ENCODE assay signal across 13 cellular contexts in the genomic region with DNA sequence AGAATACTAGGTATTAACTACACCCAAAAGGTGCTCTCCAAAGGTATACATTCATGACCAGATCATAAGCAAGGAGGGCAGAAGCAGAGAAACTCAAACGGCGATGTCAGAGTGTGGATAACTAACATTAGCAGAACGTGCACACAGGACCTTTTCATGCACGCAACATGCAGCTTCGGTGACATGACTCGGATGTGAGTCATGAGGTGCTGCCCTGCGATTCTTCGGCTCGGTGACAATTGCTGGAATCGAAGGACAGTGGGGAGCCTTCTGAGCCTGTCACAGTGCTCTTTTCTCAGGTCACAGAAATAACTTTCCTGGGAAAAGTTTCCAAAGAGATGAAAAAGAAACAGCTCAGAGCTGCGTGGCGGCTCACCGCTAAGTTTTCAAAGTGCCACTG.
DNase-seq lines count a peak whose midpoint lies in the region; ATAC-seq, FAIRE-seq and TF ChIP-seq lines count a peak whose summit lies in the region.
"Had no signal": no experiment of that assay in that cellular context is flagged by ENCODE, and none has a peak within 500 bp of the region (broad histone marks: within the 10 kb centered on the region; RNA-seq: fewer than 3 reads in every experiment).

No MANE protein-coding gene starts in this region.

- POLR2A ChIA-PET in HepG2 (lab: Yijun Ruan, JAX), result interaction anchor here (1.0 kb wide), 1 partner anchor 16 kb away, joined by 5 read pairs; no protein-coding TSS in a partner anchor

- H3K36me3 ChIP-seq in HepG2 (replicated peaks in 1 of 2; ENCODE audit: control insufficient read depth in 1 of 2, insufficient read depth in 2 of 2, low read length in 2 of 2), result no peaks in the 10 kb centered on the region
- no peaks in the 10 kb centered on the region for H3K36me3 ChIP-seq in right lobe of liver
- no peaks in the 10 kb centered on the region for H3K36me3 ChIP-seq in astrocyte (ENCODE audit: insufficient read depth, low read length)

- no peaks in the 10 kb centered on the region for H3K9me3 ChIP-seq in HepG2 (ENCODE audit: low read length)
- H3K9me3 ChIP-seq in right lobe of liver, result no peaks in the 10 kb centered on the region
- H3K9me3 ChIP-seq in astrocyte (ENCODE audit: insufficient read depth, low read depth, low read length), result no peaks in the 10 kb centered on the region

- H3K27me3 ChIP-seq in HepG2 (ENCODE audit: control insufficient read depth in 1 of 2, insufficient read depth in 2 of 2, low read length in 2 of 2) (no peaks in the 10 kb centered on the region), right lobe of liver (no peaks in the 10 kb centered on the region), astrocyte (ENCODE audit: insufficient read depth, low read length) (no peaks in the 10 kb centered on the region)

- peak overlapping the region; percentile 53 for H3K4me2 ChIP-seq in HepG2 (ENCODE audit: low read depth, low read length)
- H3K4me2 ChIP-seq in astrocyte (ENCODE audit: low read length), result peak overlapping the region; percentile 71

- no peak overlapping the region for H3K4me3 Mint-ChIP-seq in astrocyte (ENCODE audit: unreplicated experiment)
- no peak overlapping the region for H3K4me3 Mint-ChIP-seq in mesothelial cell of epicardium
- H3K4me3 Mint-ChIP-seq: T-cell had no signal

- no TSS peak for BruUV-seq in HepG2 (replicated peaks; lab: Mats Ljungman, UMichigan)

- FAIRE-seq in HepG2 (lab: Jason Lieb, UNC), result no peak
- FAIRE-seq in astrocyte (lab: Jason Lieb, UNC), result no peak
- FAIRE-seq: A204.1, D721Med had no signal

- H3K36me3 Mint-ChIP-seq in astrocyte (ENCODE audit: low read depth, unreplicated experiment) (no peaks in the 10 kb centered on the region), mesothelial cell of epicardium (no peaks in the 10 kb centered on the region)
- H3K36me3 Mint-ChIP-seq: T-cell had no signal

- in situ Hi-C loops in HepG2 (cut with HindIII; ENCODE audit: extremely low pct_ligation_motif_present, low pct_unique_long_range_greater_than_20kb), result no loop called here
- in situ Hi-C loops in G401 (cut with HindIII; ENCODE audit: low sequenced_read_pairs), result no loop called here

- TF ChIP-seq POLR2A in HepG2 (IDR thresholded peaks at IDR 0.05; ENCODE audit: insufficient read depth in 1 of 2, low read depth in 2 of 2, low read length in 2 of 2) (no peak), right lobe of liver (IDR thresholded peaks at IDR 0.05) (no peak), erythroblast (IDR thresholded peaks at IDR 0.05; ENCODE audit: low read length) (no peak)

- H3K27ac Mint-ChIP-seq in astrocyte (ENCODE audit: unreplicated experiment) (peak overlapping the region; percentile 9), mesothelial cell of epicardium (peak overlapping the region; percentile 27)
- H3K27ac Mint-ChIP-seq: T-cell had no signal

- H2AFZ ChIP-seq in HepG2 (ENCODE audit: low read length) (no peak overlapping the region), astrocyte (ENCODE audit: low read depth, low read length) (peak overlapping the region; percentile 12)

- no peak for TF ChIP-seq CTCF in HepG2 (CRISPR knock-in tag; IDR thresholded peaks at IDR 0.05)
- no peak for TF ChIP-seq CTCF in right lobe of liver (IDR thresholded peaks at IDR 0.05)
- no peak for TF ChIP-seq CTCF in astrocyte (IDR thresholded peaks at IDR 0.05; ENCODE audit: insufficient read depth, low read depth, low read length)
- TF ChIP-seq CTCF in mesothelial cell of epicardium (IDR thresholded peaks at IDR 0.05; ENCODE audit: unreplicated experiment), result no peak

- ATAC-seq in HepG2 (peak; percentile 49), right lobe of liver (no peak)
- ATAC-seq: T-cell had no signal

- H3K4me1 ChIP-seq in HepG2 (ENCODE audit: insufficient read depth, low read length), result peaks cover 36% of the 10 kb centered on the region
- H3K4me1 ChIP-seq in right lobe of liver, result no peaks in the 10 kb centered on the region
- peaks cover 19% of the 10 kb centered on the region for H3K4me1 ChIP-seq in astrocyte (ENCODE audit: insufficient read depth, low read length)

- H3K4me1 Mint-ChIP-seq in astrocyte (ENCODE audit: low read depth, unreplicated experiment) (peaks cover 25% of the 10 kb centered on the region), mesothelial cell of epicardium (peaks cover 17% of the 10 kb centered on the region)
- H3K4me1 Mint-ChIP-seq: T-cell had no signal

- no peaks in the 10 kb centered on the region for H3K79me2 ChIP-seq in HepG2 (ENCODE audit: insufficient read depth, low read length)
- H3K79me2 ChIP-seq in astrocyte (ENCODE audit: insufficient read depth, low read length), result no peaks in the 10 kb centered on the region

- no peaks in the 10 kb centered on the region for H3K27me3 Mint-ChIP-seq in astrocyte (ENCODE audit: low read depth, unreplicated experiment)
- peaks cover 62% of the 10 kb centered on the region for H3K27me3 Mint-ChIP-seq in mesothelial cell of epicardium (ENCODE audit: low read depth)

- DNase-seq in HepG2 (ENCODE audit: low spot score) (peak; percentile 61), right lobe of liver (no peak), astrocyte (ENCODE audit: low read depth) (peak; percentile 38), mesothelial cell of epicardium (ENCODE audit: low spot score in 2 of 2, unreplicated experiment in 2 of 2) (no peak), erythroblast (lab: John Stamatoyannopoulos, UW) (no peak), NAMALWA (ENCODE audit: low spot score) (no peak), G401 (ENCODE audit: low spot score) (no peak), CD1c-positive myeloid dendritic cell (ENCODE audit: extremely low spot score) (no peak)
- DNase-seq: activated CD4-positive, alpha-beta T cell treated with anti-CD3 and anti-CD28 coated beads, Interleukin-2, amount 50 U/mL, for 1 hour; stimulated activated CD4-positive, alpha-beta T cell treated with anti-CD3 and anti-CD28 coated beads, Interleukin-12 subunit alpha, Interleukin-12 subunit beta, amount 100 ng/mL, for 4 hours; T-cell had no signal

- CTCF ChIA-PET in HepG2 (lab: Yijun Ruan, JAX; ENCODE audit: low intra/inter-chr PET ratio, low total read pairs), result no interaction called here

- no peak overlapping the region for H3K4me3 ChIP-seq in HepG2 (replicated peaks in 1 of 3; ENCODE audit: insufficient read depth in 1 of 3, low read depth in 2 of 3, low read length in 3 of 3)
- no peak overlapping the region for H3K4me3 ChIP-seq in right lobe of liver
- H3K4me3 ChIP-seq in astrocyte (ENCODE audit: insufficient read depth, low read depth, low read length), result no peak overlapping the region

- TF ChIP-seq EP300 in HepG2 (IDR thresholded peaks at IDR 0.05; ENCODE audit: low read depth in 2 of 2, low read length in 2 of 2), result no peak
- TF ChIP-seq EP300 in HepG2 (CRISPR knock-in tag; IDR thresholded peaks at IDR 0.05; ENCODE audit: borderline replicate concordance), result no peak

- intact Hi-C loops in HepG2 (cut with micrococcal nuclease; ENCODE audit: unreplicated experiment), result loop anchor here (5.0 kb wide), 1 partner anchor 174 kb away; no protein-coding TSS in a partner anchor
- intact Hi-C loops in right lobe of liver (cut with DNase I), result no loop called here

- H4K20me1 ChIP-seq in HepG2 (ENCODE audit: insufficient read depth, low read length), result no peaks in the 10 kb centered on the region
- no peaks in the 10 kb centered on the region for H4K20me1 ChIP-seq in astrocyte (ENCODE audit: insufficient read depth, low read length)

- H3K27ac ChIP-seq in HepG2 (ENCODE audit: extremely low read length, insufficient read depth, low read length), result peak overlapping the region; percentile 28
- no peak overlapping the region for H3K27ac ChIP-seq in right lobe of liver
- peak overlapping the region; percentile 26 for H3K27ac ChIP-seq in astrocyte (ENCODE audit: low read depth, low read length)

- H3K9ac ChIP-seq in HepG2 (ENCODE audit: insufficient read depth, low read depth, low read length), result no peak overlapping the region
- H3K9ac ChIP-seq in astrocyte (ENCODE audit: low read length), result peak overlapping the region; percentile 56

- no peak for TF ChIP-seq RAD21 in HepG2 (CRISPR knock-in tag; IDR thresholded peaks at IDR 0.05)

- WGBS in HepG2 (ENCODE audit: low lambda C conversion rate), result 32% methylated on average over 13 of the region's 13 CpGs
- WGBS in right lobe of liver (ENCODE audit: insufficient coverage, low coverage, low lambda C conversion rate, missing lambda C conversion rate), result 88% methylated on average over 10 of the region's 13 CpGs

- no peaks in the 10 kb centered on the region for H3K9me3 Mint-ChIP-seq in astrocyte (ENCODE audit: unreplicated experiment)
- H3K9me3 Mint-ChIP-seq in mesothelial cell of epicardium, result no peaks in the 10 kb centered on the region

TF ChIP-seq in HepG2, 621 proteins besides CTCF, POLR2A, EP300 and RAD21 (continues in another document):
- TF ChIP-seq, protein P1, sequence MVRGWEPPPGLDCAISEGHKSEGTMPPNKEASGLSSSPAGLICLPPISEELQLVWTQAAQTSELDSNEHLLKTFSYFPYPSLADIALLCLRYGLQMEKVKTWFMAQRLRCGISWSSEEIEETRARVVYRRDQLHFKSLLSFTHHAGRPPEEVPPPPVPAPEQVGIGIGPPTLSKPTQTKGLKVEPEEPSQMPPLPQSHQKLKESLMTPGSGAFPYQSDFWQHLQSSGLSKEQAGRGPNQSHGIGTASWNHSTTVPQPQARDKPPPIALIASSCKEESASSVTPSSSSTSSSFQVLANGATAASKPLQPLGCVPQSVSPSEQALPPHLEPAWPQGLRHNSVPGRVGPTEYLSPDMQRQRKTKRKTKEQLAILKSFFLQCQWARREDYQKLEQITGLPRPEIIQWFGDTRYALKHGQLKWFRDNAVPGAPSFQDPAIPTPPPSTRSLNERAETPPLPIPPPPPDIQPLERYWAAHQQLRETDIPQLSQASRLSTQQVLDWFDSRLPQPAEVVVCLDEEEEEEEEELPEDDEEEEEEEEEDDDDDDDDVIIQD (CRISPR knock-in tag; IDR thresholded peaks at IDR 0.05; ENCODE audit: low read depth), result peak; percentile 55; the same call in 1 of the 2 replicates
- TF ChIP-seq FOXJ3 (CRISPR knock-in tag; IDR thresholded peaks at IDR 0.05; ENCODE audit: borderline replicate concordance) (no peak), GATAD2A (CRISPR knock-in tag; IDR thresholded peaks at IDR 0.05) (0 out of 2 replicates have a peak, but pooled peaks have one; percentile 17)
- TF ChIP-seq, protein P2, sequence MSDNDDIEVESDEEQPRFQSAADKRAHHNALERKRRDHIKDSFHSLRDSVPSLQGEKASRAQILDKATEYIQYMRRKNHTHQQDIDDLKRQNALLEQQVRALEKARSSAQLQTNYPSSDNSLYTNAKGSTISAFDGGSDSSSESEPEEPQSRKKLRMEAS (IDR thresholded peaks at IDR 0.05), result peak; percentile 26; the same call in 1 of the 2 replicates

Comparison
In these comparisons a context has a peak if more than half of its experiments do, and no peak if none do; other contexts are left out.
1. DNase-seq: peak in HepG2 (single experiment) and astrocyte (single experiment); none in right lobe of liver (0 of 3), mesothelial cell of epicardium (0 of 2), erythroblast (0 of 2), NAMALWA (single experiment), G401 (single experiment) and CD1c-positive myeloid dendritic cell (single experiment).
2. H3K27ac ChIP-seq: peak in HepG2 (single experiment) and astrocyte (single experiment); none in right lobe of liver (0 of 3).